ENCODE assay signal across 8 cellular contexts in genomic region chr17:79074650-79075432, GRCh38. TPM values are rescaled to one million over a fixed set of nuclear protein-coding genes. Genes with fewer than 3 reads are reported as not detected.
DNase-seq lines count a peak whose midpoint lies in the region; ATAC-seq, FAIRE-seq and TF ChIP-seq lines count a peak whose summit lies in the region.

TSS of gene ENGASE (plus strand) at chr17:79074824. CDS start at chr17:79074945, 121 bp downstream.

- peaks cover 12% of the 10 kb centered on the region for H3K4me1 Mint-ChIP-seq in central memory CD8-positive, alpha-beta T cell

- no peaks in the 10 kb centered on the region for H3K27me3 Mint-ChIP-seq in central memory CD8-positive, alpha-beta T cell

- no peaks in the 10 kb centered on the region for H3K4me1 ChIP-seq in keratinocyte (ENCODE audit: control insufficient read depth, extremely low read depth, insufficient read depth, low read length)

- DNase-seq in AG08396 (ENCODE audit: low spot score) (peak; percentile 99), NCI-H446 (lab: John Stamatoyannopoulos, UW) (peak; percentile 78 to 97), keratinocyte (ENCODE audit: low read depth, low spot score) (peak; percentile 96)
- peak; percentile 95 for DNase-seq in activated CD4-positive, CD25-positive, alpha-beta regulatory T cell treated with anti-CD3 and anti-CD28 coated beads, Interleukin-2, amount 50 U/mL, for 72 hours
- DNase-seq in central memory CD8-positive, alpha-beta T cell (ENCODE audit: low spot score in 2 of 2) = peak; percentile 77 to 81
- peak; percentile 92 for DNase-seq in stimulated activated CD4-positive, alpha-beta T cell treated with anti-CD3 and anti-CD28 coated beads, Interleukin-12 subunit alpha, Interleukin-12 subunit beta, amount 100 ng/mL, for 4 hours

- H2AFZ ChIP-seq in keratinocyte (ENCODE audit: control insufficient read depth, low read length) = peak within 1 kb of the TSS; percentile 10

- peak within 1 kb of the TSS; percentile 76 for H3K4me3 Mint-ChIP-seq in central memory CD8-positive, alpha-beta T cell

- peak within 1 kb of the TSS; percentile 30 for H3K27ac ChIP-seq in keratinocyte (ENCODE audit: control insufficient read depth, insufficient read depth, low read length)

- no peaks in the 10 kb centered on the region for H3K9me3 ChIP-seq in keratinocyte (ENCODE audit: control insufficient read depth, low read depth, low read length)

- peaks cover 5% of the 10 kb centered on the region for H3K36me3 Mint-ChIP-seq in central memory CD8-positive, alpha-beta T cell (ENCODE audit: insufficient read depth)

- ATAC-seq in GM19035 (IDR thresholded peaks at IDR 0.05; ENCODE audit: unreplicated experiment) (peak; percentile 90), HG03342 (IDR thresholded peaks at IDR 0.05; ENCODE audit: unreplicated experiment) (peak; percentile 89)
- ATAC-seq in central memory CD8-positive, alpha-beta T cell (replicated peaks; ENCODE audit: extremely low read depth, poor library complexity, severe bottlenecking) = peak; percentile 97

- no peak for TF ChIP-seq CTCF in keratinocyte (optimal IDR thresholded peaks at IDR 0.05 in 1 of 3, IDR thresholded peaks at IDR 0.05 in 1 of 3, conservative IDR thresholded peaks at IDR 0.05 in 1 of 3; ENCODE audit: extremely low read depth in 1 of 3, insufficient read depth in 2 of 3, low read length in 3 of 3)

- H3K9me1 ChIP-seq in keratinocyte (ENCODE audit: control insufficient read depth, extremely low read depth, insufficient read depth, low read length) = no peaks in the 10 kb centered on the region

- peak within 1 kb of the TSS; percentile 73 for H3K9ac ChIP-seq in keratinocyte (ENCODE audit: control insufficient read depth, extremely low read depth, insufficient read depth, low read length)

- peak within 1 kb of the TSS; percentile 51 for H3K27ac Mint-ChIP-seq in central memory CD8-positive, alpha-beta T cell (ENCODE audit: low read depth)

- FAIRE-seq in keratinocyte (lab: Jason Lieb, UNC) = peak; percentile 63

- H3K4me2 ChIP-seq in keratinocyte (ENCODE audit: control insufficient read depth, extremely low read depth, insufficient read depth, low read depth, low read length) = peak within 1 kb of the TSS; percentile 80

- H3K4me3 ChIP-seq in keratinocyte (ENCODE audit: control insufficient read depth in 2 of 3, extremely low read depth in 1 of 3, insufficient read depth in 2 of 3, low read depth in 1 of 3, low read length in 3 of 3) = peak within 1 kb of the TSS; percentile 56 to 71 (median 69)

- dilution Hi-C loops in keratinocyte (cut with MboI; ENCODE audit: extremely low pct_ligation_motif_present, low sequenced_read_pairs) = no loop called here

- no peaks in the 10 kb centered on the region for H3K79me2 ChIP-seq in keratinocyte (ENCODE audit: control insufficient read depth, insufficient read depth, low read length)

- no peaks in the 10 kb centered on the region for H4K20me1 ChIP-seq in keratinocyte (ENCODE audit: control insufficient read depth, extremely low read depth, insufficient read depth, low read length)

- H3K9me3 Mint-ChIP-seq in central memory CD8-positive, alpha-beta T cell = no peaks in the 10 kb centered on the region

- H3K27me3 ChIP-seq in keratinocyte (ENCODE audit: control insufficient read depth, extremely low read depth, insufficient read depth, low read length) = no peaks in the 10 kb centered on the region

- H3K36me3 ChIP-seq in keratinocyte (ENCODE audit: control insufficient read depth in 2 of 2, extremely low read depth in 1 of 2, insufficient read depth in 2 of 2, low read length in 2 of 2) = peaks cover 11 to 13% of the 10 kb centered on the region in 2 experiments

RNA-seq across cellular contexts. Expression of gene ENGASE, which starts in this region (rescaled TPM):
- polyA plus RNA-seq in keratinocyte = 6.0 to 9.1 TPM (median 6.6 TPM) in 3 replicates
- polyA plus RNA-seq in keratinocyte (2011; ENCODE audit: low read depth) = 5.1 TPM
- polyA plus RNA-seq in keratinocyte (2011; cell fraction: cytosol; rRNA removed) = 1.3 and 2.0 TPM in 2 replicates
- polyA plus RNA-seq in keratinocyte (2011; cell fraction: nucleus; rRNA removed) = 35.0 and 42.9 TPM in 2 replicates
- 7.3 and 8.3 TPM in 2 replicates for polyA plus RNA-seq in keratinocyte (2012; ENCODE audit: low replicate concordance)
- 5.3 to 13.6 TPM (median 6.8 TPM) in 3 replicates for polyA minus RNA-seq in keratinocyte
- polyA minus RNA-seq in keratinocyte (2011; cell fraction: cytosol; rRNA and poly(A)+ RNA removed) = 5.6 TPM
- 8.6 and 9.2 TPM in 2 replicates for polyA minus RNA-seq in keratinocyte (2011; cell fraction: nucleus; rRNA and poly(A)+ RNA removed)

Comparison
In these comparisons a context has a peak if more than half of its experiments do, and no peak if none do; other contexts are left out.
1. Peak in every context shown above with its lines: DNase-seq, ATAC-seq, H3K4me3 ChIP-seq and H3K27ac ChIP-seq.